ENCODE assay signal across 1 cellular context in the genomic region with DNA sequence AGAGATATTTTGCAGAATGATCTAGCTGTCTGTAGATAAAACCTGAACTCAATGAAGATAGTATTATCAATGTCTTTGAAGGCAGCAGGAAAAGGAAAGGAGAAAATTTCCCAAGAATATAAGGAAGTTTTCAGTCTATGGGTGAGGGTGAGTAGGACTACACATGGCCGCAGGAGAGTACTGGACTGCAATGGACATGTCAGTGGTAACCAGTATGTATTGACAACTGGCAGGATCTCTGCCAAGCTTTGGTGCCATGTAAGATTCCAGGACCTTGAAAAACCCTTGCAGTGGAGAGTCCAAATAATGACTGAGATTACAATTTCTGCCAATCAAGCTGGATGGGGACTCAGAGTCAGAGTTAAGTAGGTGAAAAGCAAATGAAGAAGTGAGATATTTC. TPM values are rescaled to one million over a fixed set of nuclear protein-coding genes. Genes with fewer than 3 reads are reported as not detected.
"Had no signal": no experiment of that assay in that cellular context is flagged by ENCODE, and none has a peak within 500 bp of the region (broad histone marks: within the 10 kb centered on the region; RNA-seq: fewer than 3 reads in every experiment).

No MANE protein-coding gene starts in this region.

RNA-seq across cellular contexts. Expression of a gene that starts 29.3 kb away (rescaled TPM):
- total RNA-seq: Right ventricle myocardium inferior had no signal
